In the genomic region with DNA sequence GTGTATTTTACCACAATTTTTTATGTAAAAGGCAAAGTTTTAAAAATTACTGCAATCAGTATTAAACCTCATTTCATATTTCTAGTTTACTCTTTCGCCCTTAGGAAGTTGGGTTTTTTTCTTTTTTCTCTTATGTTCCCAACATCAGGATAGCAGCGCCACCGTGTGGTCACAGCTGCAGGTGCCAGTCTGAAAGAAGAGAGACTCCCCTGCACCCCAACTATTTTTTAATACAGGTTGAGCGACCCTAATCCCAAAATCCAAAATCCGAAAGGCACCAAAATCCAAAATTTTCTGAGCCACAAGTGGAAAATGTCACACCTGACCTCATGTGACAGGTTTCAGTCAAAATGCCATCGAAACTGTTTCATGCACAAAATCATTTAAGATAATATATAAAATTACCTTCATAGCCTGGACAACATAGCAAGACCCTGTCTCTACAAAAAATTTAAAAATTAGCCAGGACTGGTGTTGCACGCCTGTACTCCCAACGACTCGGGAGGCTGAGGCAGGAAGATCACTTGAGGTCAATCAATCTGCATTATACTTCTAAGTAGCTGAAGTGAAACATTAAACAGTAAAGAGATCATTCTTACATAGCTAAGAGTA, we compare ENCODE assay signal across 9 cellular contexts. TPM values are rescaled to one million over a fixed set of nuclear protein-coding genes. Genes with fewer than 3 reads are reported as not detected.
DNase-seq lines count a peak whose midpoint lies in the region; ATAC-seq and TF ChIP-seq lines count a peak whose summit lies in the region.
"Had no signal": no experiment of that assay in that cellular context is flagged by ENCODE, and none has a peak within 500 bp of the region (broad histone marks: within the 10 kb centered on the region; RNA-seq: fewer than 3 reads in every experiment).

No MANE protein-coding gene starts in this region.

- CTCF ChIA-PET in activated naive CD4-positive, alpha-beta T cell treated with anti-CD3 and anti-CD28 coated beads for 36 hours (lab: Charles Lee), result interaction anchor here (0.6 to 7.8 kb wide), 15 partner anchors 9 to 293 kb away, joined by 3 to 238 read pairs (median 7); partner anchors contain the start of gene SLC16A11

- H3K4me3 Mint-ChIP-seq in activated naive CD4-positive, alpha-beta T cell treated with anti-CD3 and anti-CD28 coated beads for 36 hours, result no peak overlapping the region

- no peaks in the 10 kb centered on the region for H3K9me3 Mint-ChIP-seq in activated naive CD4-positive, alpha-beta T cell treated with anti-CD3 and anti-CD28 coated beads for 36 hours
- H3K9me3 Mint-ChIP-seq: activated naive CD4-positive, alpha-beta T cell treated with anti-CD3 and anti-CD28 coated beads, Interleukin-2, amount 50 U/mL, for 72 hours had no signal

- no peaks in the 10 kb centered on the region for H3K36me3 Mint-ChIP-seq in activated naive CD4-positive, alpha-beta T cell treated with anti-CD3 and anti-CD28 coated beads for 36 hours (ENCODE audit: low read depth)
- H3K36me3 Mint-ChIP-seq: activated naive CD4-positive, alpha-beta T cell treated with anti-CD3 and anti-CD28 coated beads, Interleukin-2, amount 50 U/mL, for 72 hours had no signal

- H3K9me3 ChIP-seq in SK-N-MC (ENCODE audit: low read depth, low read length) (no peaks in the 10 kb centered on the region), psoas muscle (no peaks in the 10 kb centered on the region), vagina (no peaks in the 10 kb centered on the region)

- no peak overlapping the region for H3K9ac ChIP-seq in SK-N-MC (ENCODE audit: insufficient read length)

- TF ChIP-seq POLR2A in vagina (IDR thresholded peaks at IDR 0.05), result no peak

- no peaks in the 10 kb centered on the region for H3K27me3 Mint-ChIP-seq in activated naive CD4-positive, alpha-beta T cell treated with anti-CD3 and anti-CD28 coated beads for 36 hours (ENCODE audit: low read depth)

- H3K27ac ChIP-seq in SK-N-MC (no peak overlapping the region), psoas muscle (no peak overlapping the region), vagina (no peak overlapping the region)

- H3K4me1 ChIP-seq in psoas muscle (no peaks in the 10 kb centered on the region), vagina (peaks cover 5% of the 10 kb centered on the region)

- DNase-seq in D341Med (ENCODE audit: low spot score), result peak; percentile 57
- peak; percentile 6 for DNase-seq in SK-N-MC (ENCODE audit: low read depth, low spot score)
- DNase-seq in activated naive CD4-positive, alpha-beta T cell treated with anti-CD3 and anti-CD28 coated beads for 36 hours, result peak; percentile 88
- DNase-seq in Right ventricle myocardium inferior (ENCODE audit: missing footprints), result peak; percentile 92
- DNase-seq in psoas muscle, result peak; percentile 67 to 85
- no peak for DNase-seq in vagina (ENCODE audit: extremely low spot score in 2 of 2)

- 26 to 29% (median 29%) methylated on average over 9 of the region's 9 CpGs for WGBS in psoas muscle, 3 donors

- no peak overlapping the region for H3K27ac Mint-ChIP-seq in activated naive CD4-positive, alpha-beta T cell treated with anti-CD3 and anti-CD28 coated beads for 36 hours
- H3K27ac Mint-ChIP-seq: activated naive CD4-positive, alpha-beta T cell treated with anti-CD3 and anti-CD28 coated beads, Interleukin-2, amount 50 U/mL, for 72 hours had no signal

- peak; percentile 98 for TF ChIP-seq CTCF in LNCAP (IDR thresholded peaks at IDR 0.05)
- TF ChIP-seq CTCF in psoas muscle (IDR thresholded peaks at IDR 0.05), result peak; percentile 91
- peak; percentile 84 to 90 (median 86) for TF ChIP-seq CTCF in vagina (IDR thresholded peaks at IDR 0.05)

- ATAC-seq in Right ventricle myocardium inferior (no peak), psoas muscle (peak in 2 of 4 donors; percentile 47 to 62), HG03571 (IDR thresholded peaks at IDR 0.05; ENCODE audit: unreplicated experiment) (no peak)
- ATAC-seq: activated naive CD4-positive, alpha-beta T cell treated with anti-CD3 and anti-CD28 coated beads, Interleukin-2, amount 50 U/mL, for 72 hours had no signal

- H3K36me3 ChIP-seq in SK-N-MC (ENCODE audit: insufficient read depth, low read length) (no peaks in the 10 kb centered on the region), psoas muscle (ENCODE audit: insufficient read depth in 1 of 2, low read depth in 1 of 2) (no peaks in the 10 kb centered on the region), vagina (no peaks in the 10 kb centered on the region)

- peaks cover 24% of the 10 kb centered on the region for H3K4me1 Mint-ChIP-seq in activated naive CD4-positive, alpha-beta T cell treated with anti-CD3 and anti-CD28 coated beads for 36 hours (ENCODE audit: low read depth)

- peak overlapping the region; percentile 68 for H3K4me3 ChIP-seq in SK-N-MC
- H3K4me3 ChIP-seq in psoas muscle, result no peak overlapping the region
- H3K4me3 ChIP-seq in vagina, result no peak overlapping the region

- intact Hi-C loops in activated naive CD4-positive, alpha-beta T cell treated with anti-CD3 and anti-CD28 coated beads for 36 hours (cut with micrococcal nuclease), result loop anchor here (1.0 to 2.0 kb wide), 4 partner anchors 41 to 224 kb away; no protein-coding TSS in a partner anchor
- intact Hi-C loops in Right ventricle myocardium inferior (cut with DNase I), result loop anchor here (1.0 to 2.0 kb wide), 2 partner anchors 84 to 90 kb away; no protein-coding TSS in a partner anchor
- intact Hi-C loops in psoas muscle (cut with DNase I), result loop anchor here (1.0 to 2.0 kb wide), 2 partner anchors 84 to 86 kb away; no protein-coding TSS in a partner anchor
- intact Hi-C loops in vagina (cut with DNase I), result loop anchor here (2.0 kb wide), 1 partner anchor 82 kb away; no protein-coding TSS in a partner anchor

- peaks cover 0 to 65% (median 5%) of the 10 kb centered on the region in 3 donors for H3K27me3 ChIP-seq in psoas muscle (ENCODE audit: insufficient read depth in 3 of 3, low read length in 2 of 3)
- no peaks in the 10 kb centered on the region for H3K27me3 ChIP-seq in vagina

RNA-seq across cellular contexts. Expression of gene ASGR2, which starts 21.8 kb away (rescaled TPM):
- not detected for total RNA-seq in activated naive CD4-positive, alpha-beta T cell treated with anti-CD3 and anti-CD28 coated beads for 36 hours
- total RNA-seq in Right ventricle myocardium inferior (0.46 TPM), psoas muscle (under 1 TPM in 2 of 4 donors, not detected in 2; 0.34 to 0.62 TPM), vagina (2.7 TPM)
- under 1 TPM in 2 of 3 donors, not detected in 1; 0.04 to 0.25 TPM for polyA plus RNA-seq in psoas muscle
- total RNA-seq: activated naive CD4-positive, alpha-beta T cell treated with anti-CD3 and anti-CD28 coated beads, Interleukin-2, amount 50 U/mL, for 72 hours had no signal

RNA-seq across cellular contexts. Expression of gene ASGR1, which starts 42.8 kb away (rescaled TPM):
- 1 to 10 TPM in 1 of 2 experiments, under 1 TPM in 1; 0.64 to 1.5 TPM for total RNA-seq in activated naive CD4-positive, alpha-beta T cell treated with anti-CD3 and anti-CD28 coated beads for 36 hours
- total RNA-seq in Right ventricle myocardium inferior, result 0.43 TPM
- under 1 TPM in 2 of 4 donors, not detected in 2; 0.26 to 0.39 TPM for total RNA-seq in psoas muscle
- polyA plus RNA-seq in psoas muscle, result under 1 TPM; 0.08 to 0.23 (median 0.21) TPM
- total RNA-seq in vagina, result 2.5 TPM

RNA-seq across cellular contexts. Expression of gene CLEC10A, which starts 56.3 kb away (rescaled TPM):
- total RNA-seq in activated naive CD4-positive, alpha-beta T cell treated with anti-CD3 and anti-CD28 coated beads for 36 hours, result not detected
- total RNA-seq in Right ventricle myocardium inferior (5.4 TPM), psoas muscle (1 to 10 TPM; 1.9 to 4.9 (median 2.4) TPM), vagina (3.7 TPM)
- 1 to 10 TPM in 1 of 3 donors, under 1 TPM in 2; 0.69 to 2.4 (median 0.87) TPM for polyA plus RNA-seq in psoas muscle
- total RNA-seq: activated naive CD4-positive, alpha-beta T cell treated with anti-CD3 and anti-CD28 coated beads, Interleukin-2, amount 50 U/mL, for 72 hours had no signal

Comparison
In these comparisons a context has a peak if more than half of its experiments do, and no peak if none do; other contexts are left out.
1. DNase-seq: peak in D341Med (single experiment), SK-N-MC (single experiment), activated naive CD4-positive, alpha-beta T cell treated with anti-CD3 and anti-CD28 coated beads for 36 hours (single experiment), Right ventricle myocardium inferior (single experiment) and psoas muscle (2 of 2); none in vagina (0 of 2).
2. Peak in every context shown above with its lines, with median percentiles within 50 percentile points of each other: CTCF ChIP-seq.